In the genomic region with DNA sequence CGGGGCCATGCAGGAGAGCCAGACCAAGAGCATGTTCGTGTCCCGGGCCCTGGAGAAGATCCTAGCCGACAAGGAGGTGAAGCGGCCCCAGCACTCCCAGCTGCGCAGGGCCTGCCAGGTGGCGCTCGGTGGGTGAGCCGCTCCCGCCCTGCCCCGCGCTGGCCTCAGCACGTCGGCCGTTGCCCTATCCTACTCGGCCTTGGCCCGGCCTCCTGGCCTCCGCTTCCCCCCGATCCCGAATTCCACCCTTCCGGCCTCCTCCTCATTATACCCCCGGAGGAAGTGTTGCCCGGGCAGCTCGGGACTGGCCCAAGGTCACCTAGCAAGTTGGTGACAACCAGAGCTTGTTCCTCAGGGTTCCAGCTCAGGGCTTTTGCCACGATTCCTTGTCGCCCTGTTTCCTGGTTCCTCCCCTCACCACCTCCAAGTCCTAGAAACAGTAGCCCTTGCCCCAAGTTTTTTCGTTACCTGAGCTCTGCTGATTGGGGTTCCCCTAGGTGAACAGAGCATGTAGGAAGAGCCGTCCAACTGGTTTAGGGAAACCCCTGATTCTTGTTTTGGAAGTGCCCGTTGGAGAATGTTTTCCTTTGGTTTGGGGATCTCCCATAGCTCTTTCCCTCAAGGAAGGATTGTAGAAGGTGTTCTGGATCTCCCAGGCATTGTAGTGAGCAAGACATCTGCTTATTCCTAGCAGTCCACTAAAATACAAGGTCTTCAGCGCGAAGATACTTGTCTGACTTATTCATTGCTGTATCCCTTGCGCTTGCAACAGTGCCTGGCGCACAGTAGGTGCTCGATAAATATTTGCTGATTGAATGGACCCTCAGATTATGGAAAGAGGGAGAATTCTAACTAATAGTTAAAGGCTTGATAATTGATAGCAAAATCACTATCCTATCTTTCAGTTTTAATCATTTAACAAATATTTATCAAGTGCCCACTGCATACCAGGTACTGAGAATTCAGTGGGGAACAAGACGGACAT, we compare ENCODE assay signal across 8 cellular contexts. TPM values are rescaled to one million over a fixed set of nuclear protein-coding genes. Genes with fewer than 3 reads are reported as not detected.
A peak's percentile ranks its signal among the peaks of the same experiment; 100 is the strongest.
DNase-seq lines count a peak whose midpoint lies in the region; ATAC-seq and TF ChIP-seq lines count a peak whose summit lies in the region.

No MANE protein-coding gene starts in this region.

- H3K36me3 ChIP-seq in thymus (ENCODE audit: control insufficient read depth, insufficient read depth) = no peaks in the 10 kb centered on the region

- H3K27me3 Mint-ChIP-seq in dendritic cell treated with granulocyte-macrophage colony-stimulating factor and Interleukin-4, amounts not matched to agents 40 ng/mL and 50 ng/mL, for 4 days = no peaks in the 10 kb centered on the region

- no peak for TF ChIP-seq POLR2A in lower leg skin (IDR thresholded peaks at IDR 0.05)

- intact Hi-C loops in dendritic cell treated with granulocyte-macrophage colony-stimulating factor and Interleukin-4, amounts not matched to agents 40 ng/mL and 50 ng/mL, for 4 days (cut with micrococcal nuclease) = loop anchor here (5.0 kb wide), 2 partner anchors 90 to 210 kb away; no protein-coding TSS in a partner anchor
- intact Hi-C loops in lower leg skin (cut with DNase I; ENCODE audit: low total_unique reads) = no loop called here

- peak overlapping the region; percentile 82 for H3K4me3 ChIP-seq in AG09309 (ENCODE audit: control insufficient read depth, low read depth, low read length)
- peak overlapping the region; percentile 85 for H3K4me3 ChIP-seq in lower leg skin (ENCODE audit: low read depth, poor library complexity, severe bottlenecking)
- peak overlapping the region; percentile 76 for H3K4me3 ChIP-seq in thymus (ENCODE audit: low read length)

- no peaks in the 10 kb centered on the region for H3K9me3 Mint-ChIP-seq in dendritic cell treated with granulocyte-macrophage colony-stimulating factor and Interleukin-4, amounts not matched to agents 40 ng/mL and 50 ng/mL, for 4 days

- WGBS in lower leg skin, 2 donors = 13 to 14% methylated on average over 25 to 28 of the region's 35 CpGs
- WGBS in thymus = 14% methylated on average over 35 of the region's 35 CpGs

- TF ChIP-seq CTCF in AG09309 (IDR thresholded peaks at IDR 0.05; ENCODE audit: control insufficient read depth, insufficient read depth, low read depth, low read length, missing control alignments) (no peak), lower leg skin (IDR thresholded peaks at IDR 0.05) (no peak)

- peak overlapping the region; percentile 89 for H3K27ac Mint-ChIP-seq in dendritic cell treated with granulocyte-macrophage colony-stimulating factor and Interleukin-4, amounts not matched to agents 40 ng/mL and 50 ng/mL, for 4 days

- DNase-seq in AG09309 (ENCODE audit: low read depth) (no peak), OCI-M1 (lab: John Stamatoyannopoulos, UW) (peak; percentile 72), lower leg skin (ENCODE audit: low spot score in 2 of 2) (peak; percentile 27 to 88), NCI-H128 (lab: John Stamatoyannopoulos, UW; ENCODE audit: unreplicated experiment) (no peak)

- peaks cover 55% of the 10 kb centered on the region for H3K4me1 Mint-ChIP-seq in dendritic cell treated with granulocyte-macrophage colony-stimulating factor and Interleukin-4, amounts not matched to agents 40 ng/mL and 50 ng/mL, for 4 days (ENCODE audit: low read depth)

- peak overlapping the region; percentile 94 for H3K4me3 Mint-ChIP-seq in dendritic cell treated with granulocyte-macrophage colony-stimulating factor and Interleukin-4, amounts not matched to agents 40 ng/mL and 50 ng/mL, for 4 days

- H3K27me3 ChIP-seq in thymus (ENCODE audit: control insufficient read depth, insufficient read depth) = no peaks in the 10 kb centered on the region

- ATAC-seq in GM18873 (IDR thresholded peaks at IDR 0.05; ENCODE audit: low FRiP score, unreplicated experiment) = peak; percentile 42
- ATAC-seq in HG03159 (IDR thresholded peaks at IDR 0.05; ENCODE audit: unreplicated experiment) = peak; percentile 41

- peaks cover 6% of the 10 kb centered on the region for H3K4me1 ChIP-seq in thymus (ENCODE audit: control insufficient read depth, insufficient read depth, low read length)

- H3K36me3 Mint-ChIP-seq in dendritic cell treated with granulocyte-macrophage colony-stimulating factor and Interleukin-4, amounts not matched to agents 40 ng/mL and 50 ng/mL, for 4 days (ENCODE audit: low read depth) = peaks cover 14% of the 10 kb centered on the region

- peak overlapping the region; percentile 85 for H3K27ac ChIP-seq in thymus (ENCODE audit: low read depth)

- H3K9me3 ChIP-seq in thymus (ENCODE audit: control insufficient read depth) = no peaks in the 10 kb centered on the region

RNA-seq across cellular contexts. Expression of gene ARFGEF2, which starts 0.7 kb away (rescaled TPM):
- 10 to 100 TPM; 27.2 to 45.1 (median 35.3) TPM for total RNA-seq in lower leg skin
- polyA plus RNA-seq in thymus = 11.1 TPM

Comparison
In these comparisons a context has a peak if more than half of its experiments do, and no peak if none do; other contexts are left out.
1. DNase-seq: peak in OCI-M1 (single experiment) and lower leg skin (2 of 2); none in AG09309 (single experiment) and NCI-H128 (single experiment).
2. Peak in every context shown above with its lines, with median percentiles within 50 percentile points of each other: H3K4me3 ChIP-seq.